19 cellular contexts compared by ENCODE assay signal in genomic region chr7:28942158-28942557, GRCh38. TPM values are rescaled to one million over a fixed set of nuclear protein-coding genes. Genes with fewer than 3 reads are reported as not detected.
"Had no signal": no experiment of that assay in that cellular context is flagged by ENCODE, and none has a peak within 500 bp of the region (broad histone marks: within the 10 kb centered on the region; RNA-seq: fewer than 3 reads in every experiment).

No MANE protein-coding gene starts in this region.

- H3K4me1 Mint-ChIP-seq: naive thymus-derived CD8-positive, alpha-beta T cell had no signal

- H3K4me3 Mint-ChIP-seq: naive thymus-derived CD8-positive, alpha-beta T cell had no signal

- H3K9me3 Mint-ChIP-seq: naive thymus-derived CD8-positive, alpha-beta T cell had no signal

- H3K36me3 Mint-ChIP-seq: naive thymus-derived CD8-positive, alpha-beta T cell had no signal

- ATAC-seq: heart left ventricle; left colon; left ventricle myocardium superior; naive thymus-derived CD8-positive, alpha-beta T cell; psoas muscle; sciatic nerve had no signal

- DNase-seq: colonic mucosa; dermis blood vessel endothelial cell; effector CD8-positive, alpha-beta T cell; heart left ventricle; hippocampal formation; left colon; left ventricle myocardium superior; naive thymus-derived CD8-positive, alpha-beta T cell; occipital lobe; psoas muscle; retina; stimulated activated CD4-positive, alpha-beta T cell treated with anti-CD3 and anti-CD28 coated beads, Interleukin-2, amount 100 ng/mL, for 24 hours; stimulated activated CD4-positive, alpha-beta T cell treated with anti-CD3 and anti-CD28 coated beads, Interleukin-4, amount 100 ng/mL, for 4 hours; stimulated activated naive CD4-positive, alpha-beta T cell; stomach; substantia nigra; upper lobe of left lung had no signal

- H3K27ac Mint-ChIP-seq: naive thymus-derived CD8-positive, alpha-beta T cell had no signal

RNA-seq across cellular contexts. Expression of gene TRIL, which starts 16.0 kb away (rescaled TPM):
- total RNA-seq: mononuclear cell; naive thymus-derived CD8-positive, alpha-beta T cell had no signal
